1 cellular context compared by ENCODE assay signal in genomic region chr10:97888641-97889262, GRCh38.
TF ChIP-seq lines count a peak whose summit lies in the region.

No MANE protein-coding gene starts in this region.

TF ChIP-seq in HepG2, 621 proteins besides CTCF, POLR2A, EP300 and RAD21 (continued from another document):
- TF ChIP-seq ZNF350 (CRISPR knock-in tag; IDR thresholded peaks at IDR 0.05; ENCODE audit: borderline replicate concordance, low read depth) (no peak), CAMTA2 (CRISPR knock-in tag; IDR thresholded peaks at IDR 0.05; ENCODE audit: borderline replicate concordance) (no peak), ZMAT5 (CRISPR knock-in tag; IDR thresholded peaks at IDR 0.05; ENCODE audit: borderline replicate concordance, low read depth) (no peak), HIVEP1 (CRISPR knock-in tag; IDR thresholded peaks at IDR 0.05) (no peak), ARHGAP35 (CRISPR knock-in tag; IDR thresholded peaks at IDR 0.05; ENCODE audit: borderline replicate concordance) (no peak), NR2C2 (CRISPR knock-in tag; IDR thresholded peaks at IDR 0.05; ENCODE audit: borderline replicate concordance) (no peak), ZNF20 (CRISPR knock-in tag; IDR thresholded peaks at IDR 0.05) (no peak)
- TF ChIP-seq, protein P1, sequence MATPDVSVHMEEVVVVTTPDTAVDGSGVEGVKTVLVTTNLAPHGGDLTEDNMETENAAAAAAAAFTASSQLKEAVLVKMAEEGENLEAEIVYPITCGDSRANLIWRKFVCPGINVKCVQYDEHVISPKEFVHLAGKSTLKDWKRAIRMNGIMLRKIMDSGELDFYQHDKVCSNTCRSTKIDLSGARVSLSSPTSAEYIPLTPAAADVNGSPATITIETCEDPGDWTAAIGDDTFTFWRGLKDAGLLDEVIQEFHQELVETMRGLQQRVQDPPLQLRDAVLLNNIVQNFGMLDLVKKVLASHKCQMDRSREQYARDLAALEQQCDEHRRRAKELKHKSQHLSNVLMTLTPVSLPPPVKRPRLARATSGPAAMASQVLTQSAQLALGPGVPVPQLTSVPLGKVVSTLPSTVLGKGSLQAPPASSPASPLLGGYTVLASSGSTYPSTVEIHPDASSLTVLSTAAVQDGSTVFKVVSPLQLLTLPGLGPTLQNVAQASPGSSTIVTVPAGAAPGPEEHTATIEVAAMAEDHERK (CRISPR knock-in tag; IDR thresholded peaks at IDR 0.05; ENCODE audit: low read depth), result no peak
